9 cellular contexts compared by ENCODE assay signal in the genomic region with DNA sequence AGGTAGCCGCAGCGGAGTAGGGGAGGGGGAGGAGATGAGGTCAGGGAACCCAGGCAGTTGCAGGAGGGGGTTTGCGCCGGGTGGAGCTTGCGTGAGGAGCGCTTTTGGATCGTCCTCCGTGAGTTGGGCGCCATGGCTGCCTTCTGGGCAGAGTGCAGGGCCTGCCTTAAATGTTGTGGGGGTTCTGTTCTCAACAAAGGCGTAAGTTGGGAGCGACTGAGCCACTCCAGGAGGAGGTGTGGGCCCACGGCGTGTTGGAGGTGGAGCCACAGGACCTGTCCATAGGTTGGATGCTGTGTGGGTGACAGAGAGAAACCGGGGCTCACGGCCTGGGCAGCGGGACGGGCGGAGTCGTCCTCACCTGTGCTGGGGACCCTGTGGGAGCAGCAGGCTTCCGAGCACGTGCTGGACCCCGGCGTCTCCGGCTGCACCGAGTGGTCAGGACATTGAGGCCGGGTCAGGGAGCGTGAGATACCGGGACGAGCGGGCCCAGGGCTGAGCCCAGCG. TPM values are rescaled to one million over a fixed set of nuclear protein-coding genes. Genes with fewer than 3 reads are reported as not detected.
DNase-seq lines count a peak whose midpoint lies in the region; ATAC-seq, FAIRE-seq and TF ChIP-seq lines count a peak whose summit lies in the region.
"Had no signal": no experiment of that assay in that cellular context is flagged by ENCODE, and none has a peak within 500 bp of the region (broad histone marks: within the 10 kb centered on the region; RNA-seq: fewer than 3 reads in every experiment).

No MANE protein-coding gene starts in this region.

- ATAC-seq in GM12878, result no peak
- peak in 3 of 4 donors; percentile 12 to 48 (median 41) for ATAC-seq in right lobe of liver

- H3K27me3 ChIP-seq in MG63 (peaks cover 5% of the 10 kb centered on the region), GM12878 (replicated peaks in 1 of 2; ENCODE audit: control insufficient read depth in 2 of 2, insufficient read depth in 2 of 2, low read length in 1 of 2) (peaks cover 1 to 2% of the 10 kb centered on the region in 2 experiments; a peak in 3 of 4 replicates), right lobe of liver (no peaks in the 10 kb centered on the region), suprapubic skin (peaks cover 39% of the 10 kb centered on the region)

- no peak overlapping the region for H2AFZ ChIP-seq in GM12878 (ENCODE audit: control insufficient read depth, low read depth, low read length)

- H3K4me2 ChIP-seq in GM12878 (ENCODE audit: control insufficient read depth, insufficient read depth), result peak overlapping the region; percentile 99

- TF ChIP-seq EP300 in GM12878 (IDR thresholded peaks at IDR 0.05; ENCODE audit: borderline replicate concordance in 1 of 2, control insufficient read depth in 1 of 2, low read depth in 2 of 2, low read length in 2 of 2) (no peak), suprapubic skin (IDR thresholded peaks at IDR 0.05) (no peak)

- no peak for TF ChIP-seq RAD21 in GM12878 (IDR thresholded peaks at IDR 0.05; ENCODE audit: insufficient read depth, low read depth, low read length)

- no peak for DNase-seq in MG63
- no peak for DNase-seq in GM12878 (ENCODE audit: low read depth, low spot score)
- DNase-seq in right lobe of liver, result peak; percentile 28 to 66 (median 55)
- peak; percentile 66 to 77 for DNase-seq in suprapubic skin (ENCODE audit: low spot score in 2 of 2)
- no peak for DNase-seq in DMS 273 treated with DMSO at 0.1 percent for 48 hours (lab: John Stamatoyannopoulos, UW)
- DNase-seq in T1000 (lab: John Stamatoyannopoulos, UW), result no peak
- no peak for DNase-seq in effector CD8-positive, alpha-beta T cell (lab: John Stamatoyannopoulos, UW)

- CTCF ChIA-PET in GM12878 (lab: Yijun Ruan, JAX), result interaction anchor here (1.2 to 1.8 kb wide), 2 partner anchors 13 to 37 kb away, joined by 4 to 9 read pairs; no protein-coding TSS in a partner anchor

- no peaks in the 10 kb centered on the region for H3K79me2 ChIP-seq in GM12878 (ENCODE audit: control insufficient read depth, insufficient read depth, low read length)

- TF ChIP-seq CTCF in 22Rv1 (IDR thresholded peaks at IDR 0.05) (no peak), GM12878 (IDR thresholded peaks at IDR 0.05 in 2 of 3, conservative IDR thresholded peaks at IDR 0.05 in 1 of 3; ENCODE audit: control insufficient read depth in 2 of 3, extremely low read depth in 1 of 3, insufficient read depth in 1 of 3, low read depth in 3 of 3, low read length in 3 of 3) (no peak), right lobe of liver (IDR thresholded peaks at IDR 0.05) (no peak), suprapubic skin (IDR thresholded peaks at IDR 0.05) (no peak)

- H3K9me3 ChIP-seq in MG63 (no peaks in the 10 kb centered on the region), GM12878 (replicated peaks; ENCODE audit: control insufficient read depth, insufficient read depth, low read length) (no peaks in the 10 kb centered on the region), right lobe of liver (no peaks in the 10 kb centered on the region), suprapubic skin (no peaks in the 10 kb centered on the region)

- H3K27ac ChIP-seq in 22Rv1 (peak overlapping the region; percentile 20; the same call in 1 of the 2 replicates), GM12878 (ENCODE audit: control insufficient read depth, insufficient read depth) (no peak overlapping the region), right lobe of liver (peak overlapping the region in 1 of 3 donors; percentile 85), suprapubic skin (no peak overlapping the region)

- in situ Hi-C loops in GM12878 (cut with MboI), result no loop called here

- no peak for FAIRE-seq in GM12878 (lab: Jason Lieb, UNC)
- FAIRE-seq: G401.6 had no signal

- no peak for TF ChIP-seq POLR2A in GM12878 (IDR thresholded peaks at IDR 0.05; ENCODE audit: low read depth, low read length)
- no peak for TF ChIP-seq POLR2A in right lobe of liver (IDR thresholded peaks at IDR 0.05)
- TF ChIP-seq POLR2A in suprapubic skin (IDR thresholded peaks at IDR 0.05), result no peak

- H3K36me3 ChIP-seq in MG63 (no peaks in the 10 kb centered on the region), GM12878 (ENCODE audit: control insufficient read depth in 2 of 2, insufficient read depth in 2 of 2, low read length in 1 of 2) (no peaks in the 10 kb centered on the region), right lobe of liver (no peaks in the 10 kb centered on the region), suprapubic skin (peaks cover 3% of the 10 kb centered on the region)

- WGBS in GM12878 (ENCODE audit: insufficient coverage, insufficient replicate concordance, low lambda C conversion rate, missing lambda C conversion rate), result 64% methylated on average over 23 of the region's 31 CpGs
- WGBS in right lobe of liver (ENCODE audit: insufficient coverage, low coverage, low lambda C conversion rate, missing lambda C conversion rate), result 62% methylated on average over 2 of the region's 31 CpGs
- 60% methylated on average over 15 of the region's 31 CpGs for WGBS in suprapubic skin

- no TSS peak for BruUV-seq in GM12878 (replicated peaks; lab: Mats Ljungman, UMichigan)

- intact Hi-C loops in GM12878 (cut with micrococcal nuclease; ENCODE audit: unreplicated experiment), result no loop called here
- intact Hi-C loops in right lobe of liver (cut with DNase I), result no loop called here

- H3K4me1 ChIP-seq in GM12878 (ENCODE audit: control insufficient read depth, insufficient read depth, low read length) (peaks cover 8% of the 10 kb centered on the region; the same call in 1 of the 2 replicates), right lobe of liver (no peaks in the 10 kb centered on the region), suprapubic skin (peaks cover 24% of the 10 kb centered on the region)

- POLR2A ChIA-PET in GM12878 (lab: Charles Lee), result interaction anchor here (0.8 to 3.5 kb wide), 3 partner anchors 20 to 81 kb away, joined by 3 to 10 read pairs (median 4); a partner anchor contains a TSS

- H3K4me3 ChIP-seq in MG63 (peak overlapping the region; percentile 48), GM12878 (peak overlapping the region; percentile 81; the same call in 1 of the 2 replicates), right lobe of liver (peak overlapping the region; percentile 67 to 68 (median 68)), suprapubic skin (peak overlapping the region; percentile 83)

- SMC1A ChIA-PET in GM12878 (lab: Charles Lee; ENCODE audit: uncharacterized antibody, unreplicated experiment), result interaction anchor here (0.7 kb wide), 1 partner anchor 60 kb away, joined by 3 read pairs; no protein-coding TSS in a partner anchor

- H4K20me1 ChIP-seq in GM12878 (ENCODE audit: control insufficient read depth, insufficient read depth), result no peaks in the 10 kb centered on the region

- RAD21 ChIA-PET in GM12878 (lab: Charles Lee; ENCODE audit: unreplicated experiment), result interaction anchor here (1.4 kb wide), 1 partner anchor 68 kb away, joined by 3 read pairs; no protein-coding TSS in a partner anchor

- no peak overlapping the region; the same call in 1 of the 2 replicates for H3K9ac ChIP-seq in GM12878 (ENCODE audit: control insufficient read depth, insufficient read depth, low read length)

RNA-seq across cellular contexts. Expression of a gene that starts 1.1 kb away (rescaled TPM):
- total RNA-seq in MG63 (2014; rRNA removed; shearing (Covaris generic); ENCODE audit: low replicate concordance), result 1.9 and 6.2 TPM in 2 replicates
- 80.7 and 93.8 TPM in 2 replicates for total RNA-seq in GM12878 (2013; cell fraction: nucleolus; rRNA removed)
- total RNA-seq in GM12878 (2014; rRNA removed), result 3.5 and 3.9 TPM in 2 replicates
- total RNA-seq in GM12878 (2014; rRNA removed; fragmentation: Illumina TruSeq; extraction: Trizol), result 1.3 and 1.9 TPM in 2 replicates
- total RNA-seq in GM12878 (2021), result 7.3 and 8.2 TPM in 2 replicates
- 13.0 TPM for polyA plus RNA-seq in GM12878 (2011; ENCODE audit: low read depth)
- polyA plus RNA-seq in GM12878 (2011; rRNA removed), result 1.7 and 2.9 TPM in 2 replicates
- polyA plus RNA-seq in GM12878 (2011; cell fraction: cytosol; rRNA removed), result 2.1 and 4.4 TPM in 2 replicates
- 82.4 and 97.9 TPM in 2 replicates for polyA plus RNA-seq in GM12878 (2011; cell fraction: nucleus; rRNA removed)
- 34.6 and 36.7 TPM in 2 replicates for polyA plus RNA-seq in GM12878 (2012)
- polyA plus RNA-seq in GM12878 (2014; fragmentation: Illumina TruSeq; extraction: Trizol), result 0.17 and 1.5 TPM in 2 replicates
- under 1 TPM; 0.10 to 0.27 TPM for polyA plus RNA-seq in GM12878 (2014; fragmentation: Nextera tagmentation; extraction: Ambion mirVana)
- polyA plus RNA-seq in GM12878 (2014; rRNA removed), result 7.9 and 8.3 TPM in 2 replicates
- polyA plus RNA-seq in GM12878 (2016; fragmentation: Nextera tagmentation; extraction: Ambion mirVana), result 1 to 10 TPM; 1.0 to 1.7 TPM
- 0.80 and 2.4 TPM in 2 replicates for polyA minus RNA-seq in GM12878 (2011; rRNA and poly(A)+ RNA removed)
- polyA minus RNA-seq in GM12878 (2011; cell fraction: cytosol; rRNA and poly(A)+ RNA removed), result 0.80 and 1.1 TPM in 2 replicates
- polyA minus RNA-seq in GM12878 (2011; cell fraction: nucleus; rRNA and poly(A)+ RNA removed), result 7.3 and 13.1 TPM in 2 replicates
- total RNA-seq in right lobe of liver, result 100 to 1,000 TPM in 1 of 6 experiments, 10 to 100 TPM in 4, 1 to 10 TPM in 1; 7.7 to 110 (median 13.8) TPM
- total RNA-seq in suprapubic skin, result 10 to 100 TPM in 2 of 4 donors, 1 to 10 TPM in 2; 3.5 to 22.0 (median 8.1) TPM

RNA-seq across cellular contexts. Expression of a gene that starts 9.7 kb away (rescaled TPM):
- not detected in 2 replicates for total RNA-seq in MG63 (2014; rRNA removed; shearing (Covaris generic); ENCODE audit: low replicate concordance)
- total RNA-seq in GM12878 (2013; cell fraction: nucleolus; rRNA removed), result 1.3 and 2.2 TPM in 2 replicates
- 0.11 TPM in 1 of 2 replicates, not detected in the other for total RNA-seq in GM12878 (2014; rRNA removed)
- not detected in 2 replicates for total RNA-seq in GM12878 (2014; rRNA removed; fragmentation: Illumina TruSeq; extraction: Trizol)
- 0.11 TPM in 1 of 2 replicates, not detected in the other for total RNA-seq in GM12878 (2021)
- polyA plus RNA-seq in GM12878 (2011; ENCODE audit: low read depth), result not detected
- polyA plus RNA-seq in GM12878 (2011; rRNA removed), result 0.03 TPM in 1 of 2 replicates, not detected in the other
- polyA plus RNA-seq in GM12878 (2011; cell fraction: cytosol; rRNA removed), result 0.09 and 0.13 TPM in 2 replicates
- polyA plus RNA-seq in GM12878 (2011; cell fraction: nucleus; rRNA removed), result 0.28 and 0.45 TPM in 2 replicates
- polyA plus RNA-seq in GM12878 (2012), result 0.07 and 0.10 TPM in 2 replicates
- not detected in 2 replicates for polyA plus RNA-seq in GM12878 (2014; fragmentation: Illumina TruSeq; extraction: Trizol)
- polyA plus RNA-seq in GM12878 (2014; fragmentation: Nextera tagmentation; extraction: Ambion mirVana), result not detected
- polyA plus RNA-seq in GM12878 (2014; rRNA removed), result not detected in 2 replicates
- polyA plus RNA-seq in GM12878 (2016; fragmentation: Nextera tagmentation; extraction: Ambion mirVana), result not detected
- 0.10 TPM in 1 of 2 replicates, not detected in the other for polyA minus RNA-seq in GM12878 (2011; rRNA and poly(A)+ RNA removed)
- not detected in 2 replicates for polyA minus RNA-seq in GM12878 (2011; cell fraction: cytosol; rRNA and poly(A)+ RNA removed)
- polyA minus RNA-seq in GM12878 (2011; cell fraction: nucleus; rRNA and poly(A)+ RNA removed), result 0.24 and 0.57 TPM in 2 replicates
- 1 to 10 TPM in 4 of 6 experiments, under 1 TPM in 2; 0.22 to 6.2 (median 1.6) TPM for total RNA-seq in right lobe of liver
- 1 to 10 TPM in 1 of 4 donors, under 1 TPM in 3; 0.15 to 1.3 (median 0.64) TPM for total RNA-seq in suprapubic skin

RNA-seq across cellular contexts. Expression of a gene that starts 11.5 kb away (rescaled TPM):
- not detected in 2 replicates for total RNA-seq in MG63 (2014; rRNA removed; shearing (Covaris generic); ENCODE audit: low replicate concordance)
- total RNA-seq in GM12878 (2013; cell fraction: nucleolus; rRNA removed), result not detected in 2 replicates
- not detected in 2 replicates for total RNA-seq in GM12878 (2014; rRNA removed)
- total RNA-seq in GM12878 (2014; rRNA removed; fragmentation: Illumina TruSeq; extraction: Trizol), result not detected in 2 replicates
- total RNA-seq in GM12878 (2021), result not detected in 2 replicates
- not detected for polyA plus RNA-seq in GM12878 (2011; ENCODE audit: low read depth)
- not detected in 2 replicates for polyA plus RNA-seq in GM12878 (2011; rRNA removed)
- not detected in 2 replicates for polyA plus RNA-seq in GM12878 (2011; cell fraction: cytosol; rRNA removed)
- polyA plus RNA-seq in GM12878 (2011; cell fraction: nucleus; rRNA removed), result not detected in 2 replicates
- polyA plus RNA-seq in GM12878 (2012), result not detected in 2 replicates
- not detected in 2 replicates for polyA plus RNA-seq in GM12878 (2014; fragmentation: Illumina TruSeq; extraction: Trizol)
- not detected for polyA plus RNA-seq in GM12878 (2014; fragmentation: Nextera tagmentation; extraction: Ambion mirVana)
- polyA plus RNA-seq in GM12878 (2014; rRNA removed), result not detected in 2 replicates
- polyA plus RNA-seq in GM12878 (2016; fragmentation: Nextera tagmentation; extraction: Ambion mirVana), result not detected
- polyA minus RNA-seq in GM12878 (2011; rRNA and poly(A)+ RNA removed), result not detected in 2 replicates
- polyA minus RNA-seq in GM12878 (2011; cell fraction: cytosol; rRNA and poly(A)+ RNA removed), result not detected in 2 replicates
- polyA minus RNA-seq in GM12878 (2011; cell fraction: nucleus; rRNA and poly(A)+ RNA removed), result not detected in 2 replicates
- total RNA-seq in right lobe of liver, result not detected
- not detected for total RNA-seq in suprapubic skin

RNA-seq across cellular contexts. Expression of a gene that starts 19.7 kb away (rescaled TPM):
- 35.8 and 50.4 TPM in 2 replicates for total RNA-seq in MG63 (2014; rRNA removed; shearing (Covaris generic); ENCODE audit: low replicate concordance)
- 32.0 and 32.3 TPM in 2 replicates for total RNA-seq in GM12878 (2013; cell fraction: nucleolus; rRNA removed)
- total RNA-seq in GM12878 (2014; rRNA removed) (267 and 271 TPM in 2 replicates), GM12878 (2014; rRNA removed; fragmentation: Illumina TruSeq; extraction: Trizol) (295 and 327 TPM in 2 replicates), GM12878 (2021) (676 and 768 TPM in 2 replicates), right lobe of liver (100 to 1,000 TPM; 157 to 624 (median 390) TPM), suprapubic skin (10 to 100 TPM; 25.6 to 84.1 (median 45.1) TPM)
- 582 TPM for polyA plus RNA-seq in GM12878 (2011; ENCODE audit: low read depth)
- polyA plus RNA-seq in GM12878 (2011; rRNA removed) (116 and 205 TPM in 2 replicates), GM12878 (2014; fragmentation: Illumina TruSeq; extraction: Trizol) (422 and 741 TPM in 2 replicates), GM12878 (2014; fragmentation: Nextera tagmentation; extraction: Ambion mirVana) (1,000 to 10,000 TPM; 2,669 to 3,672 TPM), GM12878 (2014; rRNA removed) (611 and 755 TPM in 2 replicates), GM12878 (2016; fragmentation: Nextera tagmentation; extraction: Ambion mirVana) (100 to 1,000 TPM; 707 to 829 TPM)
- 159 and 247 TPM in 2 replicates for polyA plus RNA-seq in GM12878 (2011; cell fraction: cytosol; rRNA removed)
- 40.7 and 48.7 TPM in 2 replicates for polyA plus RNA-seq in GM12878 (2011; cell fraction: nucleus; rRNA removed)
- polyA plus RNA-seq in GM12878 (2012), result 605 and 961 TPM in 2 replicates
- 67.7 and 77.6 TPM in 2 replicates for polyA minus RNA-seq in GM12878 (2011; rRNA and poly(A)+ RNA removed)
- polyA minus RNA-seq in GM12878 (2011; cell fraction: cytosol; rRNA and poly(A)+ RNA removed), result 83.9 and 93.5 TPM in 2 replicates
- 31.3 and 51.8 TPM in 2 replicates for polyA minus RNA-seq in GM12878 (2011; cell fraction: nucleus; rRNA and poly(A)+ RNA removed)

RNA-seq across cellular contexts. Expression of a gene that starts 26.0 kb away (rescaled TPM):
- total RNA-seq in MG63 (2014; rRNA removed; shearing (Covaris generic); ENCODE audit: low replicate concordance), result 26.5 and 62.6 TPM in 2 replicates
- 166 and 177 TPM in 2 replicates for total RNA-seq in GM12878 (2013; cell fraction: nucleolus; rRNA removed)
- 543 and 574 TPM in 2 replicates for total RNA-seq in GM12878 (2014; rRNA removed)
- 485 and 549 TPM in 2 replicates for total RNA-seq in GM12878 (2014; rRNA removed; fragmentation: Illumina TruSeq; extraction: Trizol)
- total RNA-seq in GM12878 (2021), result 396 and 453 TPM in 2 replicates
- 839 TPM for polyA plus RNA-seq in GM12878 (2011; ENCODE audit: low read depth)
- 240 and 671 TPM in 2 replicates for polyA plus RNA-seq in GM12878 (2011; rRNA removed)
- polyA plus RNA-seq in GM12878 (2011; cell fraction: cytosol; rRNA removed), result 1,141 and 1,225 TPM in 2 replicates
- polyA plus RNA-seq in GM12878 (2011; cell fraction: nucleus; rRNA removed), result 403 and 488 TPM in 2 replicates
- polyA plus RNA-seq in GM12878 (2012), result 758 and 904 TPM in 2 replicates
- 491 and 1,007 TPM in 2 replicates for polyA plus RNA-seq in GM12878 (2014; fragmentation: Illumina TruSeq; extraction: Trizol)
- polyA plus RNA-seq in GM12878 (2014; fragmentation: Nextera tagmentation; extraction: Ambion mirVana), result 1,000 to 10,000 TPM; 1,771 to 2,788 TPM
- 864 and 887 TPM in 2 replicates for polyA plus RNA-seq in GM12878 (2014; rRNA removed)
- polyA plus RNA-seq in GM12878 (2016; fragmentation: Nextera tagmentation; extraction: Ambion mirVana), result 100 to 1,000 TPM; 456 to 479 TPM
- polyA minus RNA-seq in GM12878 (2011; rRNA and poly(A)+ RNA removed), result 804 and 1,098 TPM in 2 replicates
- polyA minus RNA-seq in GM12878 (2011; cell fraction: cytosol; rRNA and poly(A)+ RNA removed), result 178 and 190 TPM in 2 replicates
- 183 and 217 TPM in 2 replicates for polyA minus RNA-seq in GM12878 (2011; cell fraction: nucleus; rRNA and poly(A)+ RNA removed)
- 100 to 1,000 TPM in 2 of 6 experiments, 10 to 100 TPM in 4; 15.7 to 159 (median 72.5) TPM for total RNA-seq in right lobe of liver
- 100 to 1,000 TPM in 1 of 4 donors, 10 to 100 TPM in 3; 50.7 to 128 (median 67.6) TPM for total RNA-seq in suprapubic skin

Comparison
In these comparisons a context has a peak if more than half of its experiments do, and no peak if none do; other contexts are left out.
1. DNase-seq: peak in right lobe of liver (3 of 3) and suprapubic skin (2 of 2); none in MG63 (single experiment), GM12878 (single experiment), DMS 273 treated with DMSO at 0.1 percent for 48 hours (single experiment), T1000 (single experiment) and effector CD8-positive, alpha-beta T cell (single experiment).
2. Peak in every context shown above with its lines, with median percentiles within 50 percentile points of each other: H3K4me3 ChIP-seq.